Comparison of ENCODE assay signal across 18 cellular contexts in the genomic region with DNA sequence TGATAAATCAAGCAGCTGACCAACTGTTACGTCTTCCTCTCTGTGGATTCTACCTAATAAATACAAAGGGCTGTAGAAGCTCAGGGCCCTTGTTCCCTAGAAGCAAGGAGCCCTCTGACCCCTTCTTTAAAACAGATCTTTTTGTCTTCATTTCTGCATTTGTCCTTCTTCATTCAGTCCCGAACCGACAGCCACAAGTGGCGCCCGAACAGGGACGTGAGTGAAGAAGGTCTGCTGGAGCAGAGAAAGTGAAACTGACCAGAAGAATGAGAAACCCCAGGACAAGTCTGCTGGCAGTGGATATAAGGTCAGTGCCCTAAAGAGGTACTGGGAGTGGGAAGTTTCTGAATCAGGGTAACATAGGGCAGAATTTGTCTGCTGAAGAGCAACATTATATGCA. TPM values are rescaled to one million over a fixed set of nuclear protein-coding genes. Genes with fewer than 3 reads are reported as not detected.
A peak's percentile ranks its signal among the peaks of the same experiment; 100 is the strongest.
DNase-seq lines count a peak whose midpoint lies in the region; ATAC-seq and TF ChIP-seq lines count a peak whose summit lies in the region.
"Had no signal": no experiment of that assay in that cellular context is flagged by ENCODE, and none has a peak within 500 bp of the region (broad histone marks: within the 10 kb centered on the region; RNA-seq: fewer than 3 reads in every experiment).

No MANE protein-coding gene starts in this region.

- no peaks in the 10 kb centered on the region for H3K27me3 Mint-ChIP-seq in activated naive CD8-positive, alpha-beta T cell treated with anti-CD3 and anti-CD28 coated beads, Interleukin-2, amount 50 U/mL, for 24 hours
- H3K27me3 Mint-ChIP-seq in glutamatergic neuron (ENCODE audit: unreplicated experiment), result peaks cover 2% of the 10 kb centered on the region

- H4K5ac ChIP-seq in IMR-90 (ENCODE audit: low read depth, low read length), result no peak overlapping the region

- no peak overlapping the region for H3K14ac ChIP-seq in IMR-90 (replicated peaks; ENCODE audit: low read depth, low read length)

- TF ChIP-seq POLR2A in IMR-90 (IDR thresholded peaks at IDR 0.05; ENCODE audit: low read depth, low read length), result no peak

- H3K36me3 Mint-ChIP-seq in activated naive CD8-positive, alpha-beta T cell treated with anti-CD3 and anti-CD28 coated beads, Interleukin-2, amount 50 U/mL, for 24 hours (ENCODE audit: low read depth), result peaks cover 87% of the 10 kb centered on the region
- peaks cover 51% of the 10 kb centered on the region for H3K36me3 Mint-ChIP-seq in glutamatergic neuron (ENCODE audit: unreplicated experiment)

- H3K9me1 ChIP-seq in IMR-90 (ENCODE audit: insufficient read depth, low read length), result no peaks in the 10 kb centered on the region

- H2BK20ac ChIP-seq in IMR-90 (ENCODE audit: low read depth, low read length), result no peak overlapping the region

- H2AFZ ChIP-seq in IMR-90 (replicated peaks; ENCODE audit: low read length, poor library complexity), result no peak overlapping the region
- H2AFZ ChIP-seq: parathyroid adenoma had no signal

- H2AK9ac ChIP-seq in IMR-90 (replicated peaks; ENCODE audit: low read depth, low read length, poor library complexity), result no peak overlapping the region

- no peak for TF ChIP-seq CTCF in IMR-90 (conservative IDR thresholded peaks at IDR 0.05; ENCODE audit: low read depth, low read length)
- no peak for TF ChIP-seq CTCF in glutamatergic neuron (IDR thresholded peaks at IDR 0.05; ENCODE audit: partially characterized antibody, unreplicated experiment)
- TF ChIP-seq CTCF in left lung (IDR thresholded peaks at IDR 0.05), result no peak

- H2AK5ac ChIP-seq in IMR-90 (ENCODE audit: low read depth, low read length), result no peak overlapping the region

- POLR2A ChIA-PET in IMR-90 (lab: Charles Lee; ENCODE audit: unreplicated experiment), result no interaction called here

- 100% methylated on average over 1 of the region's 6 CpGs; no CpG with 5 or more reads in 1 of the 2 experiments for WGBS in IMR-90 (ENCODE audit: extremely low coverage in 2 of 2, insufficient read length in 1 of 2), 2 experiments

- H3K27ac Mint-ChIP-seq in activated naive CD8-positive, alpha-beta T cell treated with anti-CD3 and anti-CD28 coated beads, Interleukin-2, amount 50 U/mL, for 24 hours, result no peak overlapping the region
- H3K27ac Mint-ChIP-seq in glutamatergic neuron (ENCODE audit: unreplicated experiment), result no peak overlapping the region

- no peak overlapping the region for H4K8ac ChIP-seq in IMR-90 (ENCODE audit: low read depth in 2 of 2, low read length in 2 of 2)

- H3K36me3 ChIP-seq in IMR-90 (ENCODE audit: control insufficient read depth, insufficient read depth, low read length) (peaks cover 31% of the 10 kb centered on the region), left lung (peaks cover 0 to 60% of the 10 kb centered on the region in 2 donors)

- dilution Hi-C loops in IMR-90 (cut with HindIII; ENCODE audit: low sequenced_read_pairs, unreplicated experiment), result no loop called here

- intact Hi-C loops in IMR-90 (cut with micrococcal nuclease), result no loop called here
- intact Hi-C loops in left lung (cut with DNase I), result no loop called here

- CTCF ChIA-PET in IMR-90 (lab: Yijun Ruan, JAX), result no interaction called here

- H3K4me1 ChIP-seq in IMR-90 (ENCODE audit: control insufficient read depth, insufficient read depth, low read length), result no peaks in the 10 kb centered on the region
- H3K4me1 ChIP-seq in left lung, result no peaks in the 10 kb centered on the region
- H3K4me1 ChIP-seq: body of pancreas, gastroesophageal sphincter, parathyroid adenoma had no signal

- H3K27ac ChIP-seq in IMR-90 (ENCODE audit: insufficient read depth, low read length), result no peak overlapping the region
- H3K27ac ChIP-seq in left lung, result no peak overlapping the region
- H3K27ac ChIP-seq: body of pancreas, gastroesophageal sphincter, parathyroid adenoma had no signal

- no peak overlapping the region for H4K91ac ChIP-seq in IMR-90 (ENCODE audit: insufficient read depth, low read depth, low read length)

- DNase-seq in Caki2 (ENCODE audit: low read depth), result peak; percentile 47
- peak; percentile 34 for DNase-seq in IMR-90
- DNase-seq in activated naive CD8-positive, alpha-beta T cell treated with anti-CD3 and anti-CD28 coated beads, Interleukin-2, amount 50 U/mL, for 24 hours, result peak; percentile 7
- peak; percentile 37 for DNase-seq in glutamatergic neuron
- DNase-seq in NCI-H2196 (lab: John Stamatoyannopoulos, UW; ENCODE audit: unreplicated experiment), result no peak
- no peak for DNase-seq in SIG-M5 (lab: John Stamatoyannopoulos, UW)
- DNase-seq in left lung, result no peak
- DNase-seq: activated effector memory CD4-positive, alpha-beta T cell treated with Interleukin-2 at 50 U/mL for 16 hours; body of pancreas; DMS79 treated with DMSO at 0.1 percent for 48 hours; effector CD4-positive, alpha-beta T cell; NCI-H1930; Right ventricle myocardium superior; T1000 had no signal

- BruUV-seq in IMR-90 (replicated peaks; lab: Mats Ljungman, UMichigan), result no TSS peak

- H3K23ac ChIP-seq in IMR-90 (ENCODE audit: low read depth, low read length), result no peak overlapping the region

- H3K27me3 ChIP-seq in IMR-90 (ENCODE audit: control insufficient read depth, insufficient read depth, low read length) (no peaks in the 10 kb centered on the region), left lung (no peaks in the 10 kb centered on the region)
- H3K27me3 ChIP-seq: body of pancreas, gastroesophageal sphincter had no signal

- H2BK5ac ChIP-seq in IMR-90 (ENCODE audit: low read depth, low read length, poor library complexity, severe bottlenecking), result no peak overlapping the region

- ATAC-seq in IMR-90 (ENCODE audit: low read depth) (no peak), left lung (no peak), HG03159 (IDR thresholded peaks at IDR 0.05; ENCODE audit: unreplicated experiment) (no peak)
- no peak for ATAC-seq in activated naive CD8-positive, alpha-beta T cell treated with anti-CD3 and anti-CD28 coated beads, Interleukin-2, amount 50 U/mL, for 24 hours
- ATAC-seq: body of pancreas, gastroesophageal sphincter, GM12878 had no signal

- H2BK120ac ChIP-seq in IMR-90 (ENCODE audit: low read depth, low read length), result no peak overlapping the region

- peaks cover 32% of the 10 kb centered on the region for H3K9me3 ChIP-seq in IMR-90 (ENCODE audit: control insufficient read depth, insufficient read depth, low read length)
- H3K9me3 ChIP-seq in left lung, result peaks cover 0 to 100% of the 10 kb centered on the region in 2 donors

- H3K4ac ChIP-seq in IMR-90 (ENCODE audit: low read depth, low read length), result no peak overlapping the region

- H3K9me3 Mint-ChIP-seq in activated naive CD8-positive, alpha-beta T cell treated with anti-CD3 and anti-CD28 coated beads, Interleukin-2, amount 50 U/mL, for 24 hours, result peaks cover 55% of the 10 kb centered on the region
- H3K9me3 Mint-ChIP-seq in glutamatergic neuron (ENCODE audit: unreplicated experiment), result peaks cover 11% of the 10 kb centered on the region

- H3K4me1 Mint-ChIP-seq in activated naive CD8-positive, alpha-beta T cell treated with anti-CD3 and anti-CD28 coated beads, Interleukin-2, amount 50 U/mL, for 24 hours, result no peaks in the 10 kb centered on the region
- no peaks in the 10 kb centered on the region for H3K4me1 Mint-ChIP-seq in glutamatergic neuron (ENCODE audit: low read depth, unreplicated experiment)

- no peak overlapping the region for H3K56ac ChIP-seq in IMR-90 (ENCODE audit: extremely low read depth, insufficient read depth, low read length)

- no peak overlapping the region for H3K18ac ChIP-seq in IMR-90 (ENCODE audit: low read depth, low read length)

- H3K4me3 Mint-ChIP-seq in activated naive CD8-positive, alpha-beta T cell treated with anti-CD3 and anti-CD28 coated beads, Interleukin-2, amount 50 U/mL, for 24 hours, result no peak overlapping the region
- H3K4me3 Mint-ChIP-seq in glutamatergic neuron (ENCODE audit: unreplicated experiment), result no peak overlapping the region

- no peaks in the 10 kb centered on the region for H4K20me1 ChIP-seq in IMR-90 (ENCODE audit: insufficient read depth, low read length)

- in situ Hi-C loops in Caki2 (cut with HindIII; ENCODE audit: low pct_unique_long_range_greater_than_20kb, low sequenced_read_pairs), result no loop called here
- in situ Hi-C loops in IMR-90 (cut with MboI; ENCODE audit: low sequenced_read_pairs), result no loop called here

- no peak overlapping the region for H3K4me2 ChIP-seq in IMR-90 (ENCODE audit: low read depth, low read length)

- no peak overlapping the region for H2BK15ac ChIP-seq in IMR-90 (ENCODE audit: low read depth, low read length)

- H3K79me1 ChIP-seq in IMR-90 (ENCODE audit: low read depth in 1 of 2, low read length in 2 of 2), result no peaks in the 10 kb centered on the region; a peak in 1 of 4 replicates

- TF ChIP-seq RAD21 in IMR-90 (IDR thresholded peaks at IDR 0.05; ENCODE audit: low read length), result no peak

- H3K9ac ChIP-seq in IMR-90 (ENCODE audit: low read depth, low read length), result no peak overlapping the region
- H3K9ac ChIP-seq: parathyroid adenoma had no signal

- H3K4me3 ChIP-seq in IMR-90 (ENCODE audit: insufficient read depth, low read depth, low read length) (no peak overlapping the region), left lung (no peak overlapping the region)
- H3K4me3 ChIP-seq: body of pancreas, gastroesophageal sphincter, GM12878 had no signal

RNA-seq across cellular contexts. Expression of a gene that starts 13.1 kb away (rescaled TPM):
- total RNA-seq in Caki2 (2014; rRNA removed; shearing (Covaris generic); ENCODE audit: low replicate concordance), result 10.6 and 12.5 TPM in 2 replicates
- total RNA-seq in IMR-90 (2012; rRNA removed) (11.9 and 13.3 TPM in 2 replicates), glutamatergic neuron (ENCODE audit: unreplicated experiment) (13.9 TPM), left lung (1 to 10 TPM; 6.4 to 7.2 TPM)
- 4.3 and 5.5 TPM in 2 replicates for polyA plus RNA-seq in IMR-90 (2012; rRNA removed)
- 5.5 and 7.2 TPM in 2 replicates for polyA plus RNA-seq in IMR-90 (2012; cell fraction: cytosol; rRNA removed)
- polyA plus RNA-seq in IMR-90 (2012; cell fraction: nucleus; rRNA removed; ENCODE audit: low replicate concordance), result 16.2 and 22.8 TPM in 2 replicates

RNA-seq across cellular contexts. Expression of a gene that starts 14.3 kb away (rescaled TPM):
- 1.5 and 3.3 TPM in 2 replicates for total RNA-seq in Caki2 (2014; rRNA removed; shearing (Covaris generic); ENCODE audit: low replicate concordance)
- total RNA-seq in IMR-90 (2012; rRNA removed) (6.9 and 8.6 TPM in 2 replicates), glutamatergic neuron (ENCODE audit: unreplicated experiment) (10.8 TPM), left lung (1 to 10 TPM; 4.9 to 5.8 TPM)
- polyA plus RNA-seq in IMR-90 (2012; rRNA removed), result 2.1 and 2.4 TPM in 2 replicates
- polyA plus RNA-seq in IMR-90 (2012; cell fraction: cytosol; rRNA removed), result 0.46 and 0.67 TPM in 2 replicates
- 0.81 and 5.2 TPM in 2 replicates for polyA plus RNA-seq in IMR-90 (2012; cell fraction: nucleus; rRNA removed; ENCODE audit: low replicate concordance)

RNA-seq across cellular contexts. Expression of a gene that starts 25.3 kb away (rescaled TPM):
- 11.7 and 22.1 TPM in 2 replicates for total RNA-seq in Caki2 (2014; rRNA removed; shearing (Covaris generic); ENCODE audit: low replicate concordance)
- total RNA-seq in IMR-90 (2012; rRNA removed) (13.9 and 20.3 TPM in 2 replicates), glutamatergic neuron (ENCODE audit: unreplicated experiment) (17.7 TPM), left lung (10 to 100 TPM in 1 of 2 donors, 1 to 10 TPM in 1; 9.8 to 10.2 TPM)
- 5.0 and 6.4 TPM in 2 replicates for polyA plus RNA-seq in IMR-90 (2012; rRNA removed)
- 8.9 and 9.8 TPM in 2 replicates for polyA plus RNA-seq in IMR-90 (2012; cell fraction: cytosol; rRNA removed)
- 16.6 and 27.5 TPM in 2 replicates for polyA plus RNA-seq in IMR-90 (2012; cell fraction: nucleus; rRNA removed; ENCODE audit: low replicate concordance)

RNA-seq across cellular contexts. Expression of a gene that starts 35.5 kb away (rescaled TPM):
- total RNA-seq in Caki2 (2014; rRNA removed; shearing (Covaris generic); ENCODE audit: low replicate concordance), result 13.1 and 14.0 TPM in 2 replicates
- total RNA-seq in IMR-90 (2012; rRNA removed), result 25.6 and 33.0 TPM in 2 replicates
- 2.9 and 4.6 TPM in 2 replicates for polyA plus RNA-seq in IMR-90 (2012; rRNA removed)
- 1.4 and 2.0 TPM in 2 replicates for polyA plus RNA-seq in IMR-90 (2012; cell fraction: cytosol; rRNA removed)
- polyA plus RNA-seq in IMR-90 (2012; cell fraction: nucleus; rRNA removed; ENCODE audit: low replicate concordance), result 1.4 and 3.5 TPM in 2 replicates
- total RNA-seq in glutamatergic neuron (ENCODE audit: unreplicated experiment), result 33.2 TPM
- total RNA-seq in left lung, result 10 to 100 TPM in 1 of 2 donors, 1 to 10 TPM in 1; 9.2 to 12.7 TPM

RNA-seq across cellular contexts. Expression of a gene that starts 46.8 kb away (rescaled TPM):
- 5.5 and 14.9 TPM in 2 replicates for total RNA-seq in Caki2 (2014; rRNA removed; shearing (Covaris generic); ENCODE audit: low replicate concordance)
- total RNA-seq in IMR-90 (2012; rRNA removed) (6.9 and 12.5 TPM in 2 replicates), glutamatergic neuron (ENCODE audit: unreplicated experiment) (12.9 TPM), left lung (1 to 10 TPM; 7.4 to 7.6 TPM)
- 4.2 and 5.7 TPM in 2 replicates for polyA plus RNA-seq in IMR-90 (2012; rRNA removed)
- polyA plus RNA-seq in IMR-90 (2012; cell fraction: cytosol; rRNA removed), result 2.7 and 4.9 TPM in 2 replicates
- polyA plus RNA-seq in IMR-90 (2012; cell fraction: nucleus; rRNA removed; ENCODE audit: low replicate concordance), result 6.8 and 10.1 TPM in 2 replicates

Comparison
In these comparisons a context has a peak if more than half of its experiments do, and no peak if none do; other contexts are left out.
1. DNase-seq: peak in Caki2 (single experiment), IMR-90 (single experiment), activated naive CD8-positive, alpha-beta T cell treated with anti-CD3 and anti-CD28 coated beads, Interleukin-2, amount 50 U/mL, for 24 hours (single experiment) and glutamatergic neuron (single experiment); none in NCI-H2196 (single experiment), SIG-M5 (single experiment) and left lung (0 of 2).